ENCODE assay signal across 1 cellular context in the genomic region with DNA sequence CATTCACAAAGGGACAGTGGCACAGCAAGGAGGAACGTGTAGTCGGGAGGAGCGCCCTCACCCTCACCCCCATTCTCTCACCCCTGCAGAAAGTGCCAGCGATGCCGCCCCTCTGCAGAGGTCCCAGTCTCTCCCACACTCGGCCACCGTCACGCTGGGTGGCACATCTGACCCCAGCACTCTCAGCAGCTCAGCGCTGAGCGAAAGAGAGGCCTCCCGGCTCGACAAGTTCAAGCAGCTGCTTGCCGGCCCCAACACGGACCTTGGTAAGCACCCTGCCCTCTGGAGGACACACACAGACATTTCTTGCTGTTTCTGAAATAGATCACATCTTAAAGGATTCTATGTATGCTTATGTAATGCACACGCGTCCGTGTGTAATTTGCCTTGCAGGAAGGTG.
TF ChIP-seq lines count a peak whose summit lies in the region.

No MANE protein-coding gene starts in this region.

TF ChIP-seq in GM23338, 12 proteins besides CTCF, POLR2A, EP300 and RAD21 (continued from another document):
- TF ChIP-seq, protein P1, sequence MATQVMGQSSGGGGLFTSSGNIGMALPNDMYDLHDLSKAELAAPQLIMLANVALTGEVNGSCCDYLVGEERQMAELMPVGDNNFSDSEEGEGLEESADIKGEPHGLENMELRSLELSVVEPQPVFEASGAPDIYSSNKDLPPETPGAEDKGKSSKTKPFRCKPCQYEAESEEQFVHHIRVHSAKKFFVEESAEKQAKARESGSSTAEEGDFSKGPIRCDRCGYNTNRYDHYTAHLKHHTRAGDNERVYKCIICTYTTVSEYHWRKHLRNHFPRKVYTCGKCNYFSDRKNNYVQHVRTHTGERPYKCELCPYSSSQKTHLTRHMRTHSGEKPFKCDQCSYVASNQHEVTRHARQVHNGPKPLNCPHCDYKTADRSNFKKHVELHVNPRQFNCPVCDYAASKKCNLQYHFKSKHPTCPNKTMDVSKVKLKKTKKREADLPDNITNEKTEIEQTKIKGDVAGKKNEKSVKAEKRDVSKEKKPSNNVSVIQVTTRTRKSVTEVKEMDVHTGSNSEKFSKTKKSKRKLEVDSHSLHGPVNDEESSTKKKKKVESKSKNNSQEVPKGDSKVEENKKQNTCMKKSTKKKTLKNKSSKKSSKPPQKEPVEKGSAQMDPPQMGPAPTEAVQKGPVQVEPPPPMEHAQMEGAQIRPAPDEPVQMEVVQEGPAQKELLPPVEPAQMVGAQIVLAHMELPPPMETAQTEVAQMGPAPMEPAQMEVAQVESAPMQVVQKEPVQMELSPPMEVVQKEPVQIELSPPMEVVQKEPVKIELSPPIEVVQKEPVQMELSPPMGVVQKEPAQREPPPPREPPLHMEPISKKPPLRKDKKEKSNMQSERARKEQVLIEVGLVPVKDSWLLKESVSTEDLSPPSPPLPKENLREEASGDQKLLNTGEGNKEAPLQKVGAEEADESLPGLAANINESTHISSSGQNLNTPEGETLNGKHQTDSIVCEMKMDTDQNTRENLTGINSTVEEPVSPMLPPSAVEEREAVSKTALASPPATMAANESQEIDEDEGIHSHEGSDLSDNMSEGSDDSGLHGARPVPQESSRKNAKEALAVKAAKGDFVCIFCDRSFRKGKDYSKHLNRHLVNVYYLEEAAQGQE (IDR thresholded peaks at IDR 0.05; ENCODE audit: unreplicated experiment) = no peak
- TF ChIP-seq CREB1 (CRISPR knock-in tag; IDR thresholded peaks at IDR 0.05; ENCODE audit: low read depth) (no peak), EZH2phosphoT487 (IDR thresholded peaks at IDR 0.05; ENCODE audit: unreplicated experiment) (no peak), STAT1 (IDR thresholded peaks at IDR 0.05; ENCODE audit: unreplicated experiment) (no peak), JUNB (IDR thresholded peaks at IDR 0.05; ENCODE audit: unreplicated experiment) (no peak), EZH2 (IDR thresholded peaks at IDR 0.05; ENCODE audit: low read depth, unreplicated experiment) (no peak), NANOG (IDR thresholded peaks at IDR 0.05; ENCODE audit: borderline replicate concordance) (no peak), ZNF331 (CRISPR knock-in tag; IDR thresholded peaks at IDR 0.05; ENCODE audit: low read depth) (no peak)
- TF ChIP-seq, protein P2, sequence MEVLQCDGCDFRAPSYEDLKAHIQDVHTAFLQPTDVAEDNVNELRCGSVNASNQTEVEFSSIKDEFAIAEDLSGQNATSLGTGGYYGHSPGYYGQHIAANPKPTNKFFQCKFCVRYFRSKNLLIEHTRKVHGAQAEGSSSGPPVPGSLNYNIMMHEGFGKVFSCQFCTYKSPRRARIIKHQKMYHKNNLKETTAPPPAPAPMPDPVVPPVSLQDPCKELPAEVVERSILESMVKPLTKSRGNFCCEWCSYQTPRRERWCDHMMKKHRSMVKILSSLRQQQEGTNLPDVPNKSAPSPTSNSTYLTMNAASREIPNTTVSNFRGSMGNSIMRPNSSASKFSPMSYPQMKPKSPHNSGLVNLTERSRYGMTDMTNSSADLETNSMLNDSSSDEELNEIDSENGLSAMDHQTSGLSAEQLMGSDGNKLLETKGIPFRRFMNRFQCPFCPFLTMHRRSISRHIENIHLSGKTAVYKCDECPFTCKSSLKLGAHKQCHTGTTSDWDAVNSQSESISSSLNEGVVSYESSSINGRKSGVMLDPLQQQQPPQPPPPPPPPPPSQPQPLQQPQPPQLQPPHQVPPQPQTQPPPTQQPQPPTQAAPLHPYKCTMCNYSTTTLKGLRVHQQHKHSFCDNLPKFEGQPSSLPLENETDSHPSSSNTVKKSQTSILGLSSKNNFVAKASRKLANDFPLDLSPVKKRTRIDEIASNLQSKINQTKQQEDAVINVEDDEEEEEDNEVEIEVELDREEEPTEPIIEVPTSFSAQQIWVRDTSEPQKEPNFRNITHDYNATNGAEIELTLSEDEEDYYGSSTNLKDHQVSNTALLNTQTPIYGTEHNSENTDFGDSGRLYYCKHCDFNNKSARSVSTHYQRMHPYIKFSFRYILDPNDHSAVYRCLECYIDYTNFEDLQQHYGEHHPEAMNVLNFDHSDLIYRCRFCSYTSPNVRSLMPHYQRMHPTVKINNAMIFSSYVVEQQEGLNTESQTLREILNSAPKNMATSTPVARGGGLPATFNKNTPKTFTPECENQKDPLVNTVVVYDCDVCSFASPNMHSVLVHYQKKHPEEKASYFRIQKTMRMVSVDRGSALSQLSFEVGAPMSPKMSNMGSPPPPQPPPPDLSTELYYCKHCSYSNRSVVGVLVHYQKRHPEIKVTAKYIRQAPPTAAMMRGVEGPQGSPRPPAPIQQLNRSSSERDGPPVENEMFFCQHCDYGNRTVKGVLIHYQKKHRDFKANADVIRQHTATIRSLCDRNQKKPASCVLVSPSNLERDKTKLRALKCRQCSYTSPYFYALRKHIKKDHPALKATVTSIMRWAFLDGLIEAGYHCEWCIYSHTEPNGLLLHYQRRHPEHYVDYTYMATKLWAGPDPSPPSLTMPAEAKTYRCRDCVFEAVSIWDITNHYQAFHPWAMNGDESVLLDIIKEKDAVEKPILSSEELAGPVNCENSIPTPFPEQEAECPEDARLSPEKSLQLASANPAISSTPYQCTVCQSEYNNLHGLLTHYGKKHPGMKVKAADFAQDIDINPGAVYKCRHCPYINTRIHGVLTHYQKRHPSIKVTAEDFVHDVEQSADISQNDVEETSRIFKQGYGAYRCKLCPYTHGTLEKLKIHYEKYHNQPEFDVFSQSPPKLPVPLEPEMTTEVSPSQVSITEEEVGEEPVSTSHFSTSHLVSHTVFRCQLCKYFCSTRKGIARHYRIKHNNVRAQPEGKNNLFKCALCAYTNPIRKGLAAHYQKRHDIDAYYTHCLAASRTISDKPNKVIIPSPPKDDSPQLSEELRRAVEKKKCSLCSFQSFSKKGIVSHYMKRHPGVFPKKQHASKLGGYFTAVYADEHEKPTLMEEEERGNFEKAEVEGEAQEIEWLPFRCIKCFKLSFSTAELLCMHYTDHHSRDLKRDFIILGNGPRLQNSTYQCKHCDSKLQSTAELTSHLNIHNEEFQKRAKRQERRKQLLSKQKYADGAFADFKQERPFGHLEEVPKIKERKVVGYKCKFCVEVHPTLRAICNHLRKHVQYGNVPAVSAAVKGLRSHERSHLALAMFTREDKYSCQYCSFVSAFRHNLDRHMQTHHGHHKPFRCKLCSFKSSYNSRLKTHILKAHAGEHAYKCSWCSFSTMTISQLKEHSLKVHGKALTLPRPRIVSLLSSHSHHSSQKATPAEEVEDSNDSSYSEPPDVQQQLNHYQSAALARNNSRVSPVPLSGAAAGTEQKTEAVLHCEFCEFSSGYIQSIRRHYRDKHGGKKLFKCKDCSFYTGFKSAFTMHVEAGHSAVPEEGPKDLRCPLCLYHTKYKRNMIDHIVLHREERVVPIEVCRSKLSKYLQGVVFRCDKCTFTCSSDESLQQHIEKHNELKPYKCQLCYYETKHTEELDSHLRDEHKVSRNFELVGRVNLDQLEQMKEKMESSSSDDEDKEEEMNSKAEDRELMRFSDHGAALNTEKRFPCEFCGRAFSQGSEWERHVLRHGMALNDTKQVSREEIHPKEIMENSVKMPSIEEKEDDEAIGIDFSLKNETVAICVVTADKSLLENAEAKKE (CRISPR knock-in tag; IDR thresholded peaks at IDR 0.05) = no peak
- TF ChIP-seq, protein P3, sequence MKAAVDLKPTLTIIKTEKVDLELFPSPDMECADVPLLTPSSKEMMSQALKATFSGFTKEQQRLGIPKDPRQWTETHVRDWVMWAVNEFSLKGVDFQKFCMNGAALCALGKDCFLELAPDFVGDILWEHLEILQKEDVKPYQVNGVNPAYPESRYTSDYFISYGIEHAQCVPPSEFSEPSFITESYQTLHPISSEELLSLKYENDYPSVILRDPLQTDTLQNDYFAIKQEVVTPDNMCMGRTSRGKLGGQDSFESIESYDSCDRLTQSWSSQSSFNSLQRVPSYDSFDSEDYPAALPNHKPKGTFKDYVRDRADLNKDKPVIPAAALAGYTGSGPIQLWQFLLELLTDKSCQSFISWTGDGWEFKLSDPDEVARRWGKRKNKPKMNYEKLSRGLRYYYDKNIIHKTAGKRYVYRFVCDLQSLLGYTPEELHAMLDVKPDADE (IDR thresholded peaks at IDR 0.05) = no peak
TF ChIP-seq in GM23338: peak in this region for 0.
